ENCODE assay signal across 16 cellular contexts in genomic region chr16:53839150-53839549, GRCh38.
A peak's percentile ranks its signal among the peaks of the same experiment; 100 is the strongest.
DNase-seq lines count a peak whose midpoint lies in the region; ATAC-seq and TF ChIP-seq lines count a peak whose summit lies in the region.
"Had no signal": no experiment of that assay in that cellular context is flagged by ENCODE, and none has a peak within 500 bp of the region (broad histone marks: within the 10 kb centered on the region; RNA-seq: fewer than 3 reads in every experiment).

No MANE protein-coding gene starts in this region.

- CTCF ChIA-PET in RWPE1 (lab: Yijun Ruan, JAX) = no interaction called here

- no peaks in the 10 kb centered on the region for H4K20me1 ChIP-seq in Loucy (ENCODE audit: insufficient read depth, low read length, poor library complexity, severe bottlenecking)

- H3K79me2 ChIP-seq in Loucy (ENCODE audit: insufficient read depth, low read length) = 0 out of 2 replicates have a peak, but pooled peaks cover 7% of the 10 kb centered on the region

- H3K9me2 ChIP-seq in Loucy (replicated peaks; ENCODE audit: low read depth, low read length) = no peaks in the 10 kb centered on the region

- POLR2A ChIA-PET in RWPE1 (lab: Yijun Ruan, JAX; ENCODE audit: low non-redundant PET) = no interaction called here

- no peak for TF ChIP-seq CTCF in Loucy (conservative IDR thresholded peaks at IDR 0.05; ENCODE audit: low read length)
- no peak for TF ChIP-seq CTCF in RWPE1 (conservative IDR thresholded peaks at IDR 0.05; ENCODE audit: low read depth)

- no peak overlapping the region for H3K4me3 ChIP-seq in Loucy (ENCODE audit: low read length, poor library complexity, severe bottlenecking)
- H3K4me3 ChIP-seq: HAP-1 had no signal

- H3K4me1 ChIP-seq in Loucy (ENCODE audit: insufficient read depth, low read length, poor library complexity, severe bottlenecking) = peaks cover 6% of the 10 kb centered on the region
- H3K4me1 ChIP-seq: HAP-1 had no signal

- H3K27me3 ChIP-seq in Loucy (ENCODE audit: insufficient read depth, low read length, poor library complexity, severe bottlenecking) = no peaks in the 10 kb centered on the region

- no peak overlapping the region for H3K27ac ChIP-seq in RWPE1

- ATAC-seq in esophagus mucosa = peak; percentile 52
- no peak for ATAC-seq in GM18858 (IDR thresholded peaks at IDR 0.05; ENCODE audit: unreplicated experiment)

- no peaks in the 10 kb centered on the region for H3K36me3 ChIP-seq in Loucy (ENCODE audit: insufficient read depth, low read length)
- H3K36me3 ChIP-seq: HAP-1 had no signal

- no peak overlapping the region for H2AFZ ChIP-seq in Loucy (ENCODE audit: low read length)

- H3K9ac ChIP-seq in Loucy (ENCODE audit: low read depth, low read length, poor library complexity, severe bottlenecking) = peak overlapping the region; percentile 2

- H3K9me3 ChIP-seq in Loucy (ENCODE audit: insufficient read depth, low read depth, low read length) = no peaks in the 10 kb centered on the region
- H3K9me3 ChIP-seq: HAP-1 had no signal

- no peak overlapping the region for H3K4me2 ChIP-seq in Loucy (ENCODE audit: low read depth, low read length, poor library complexity, severe bottlenecking)

- no peaks in the 10 kb centered on the region for H3F3A ChIP-seq in Loucy (ENCODE audit: low read depth)

- peak; percentile 3 for DNase-seq in DMS153 treated with DMSO at 0.1 percent for 48 hours (lab: John Stamatoyannopoulos, UW; ENCODE audit: unreplicated experiment)
- peak; percentile 55 for DNase-seq in RWPE1 (ENCODE audit: low spot score)
- DNase-seq in NCI-H2081 treated with DMSO at 0.1 percent for 48 hours (lab: John Stamatoyannopoulos, UW) = no peak
- DNase-seq in NCI-H446 (lab: John Stamatoyannopoulos, UW) = no peak
- no peak for DNase-seq in D341Med (ENCODE audit: low spot score)
- DNase-seq: AML-193; Calu3; CD4-positive, CD25-positive, alpha-beta regulatory T cell; NCI-H2171; NCI-H524 treated with DMSO at 0.1 percent for 48 hours; NK-92 treated with Interleukin-12 subunit alpha and Interleukin-12 subunit beta, amount 100 ng/mL, for 24 hours; OCI-M1 had no signal

Comparison
In these comparisons a context has a peak if more than half of its experiments do, and no peak if none do; other contexts are left out.
1. DNase-seq: peak in DMS153 treated with DMSO at 0.1 percent for 48 hours (single experiment) and RWPE1 (single experiment); none in NCI-H2081 treated with DMSO at 0.1 percent for 48 hours (single experiment), NCI-H446 (0 of 2) and D341Med (single experiment).